Comparison of ENCODE assay signal across 18 cellular contexts in the genomic region with DNA sequence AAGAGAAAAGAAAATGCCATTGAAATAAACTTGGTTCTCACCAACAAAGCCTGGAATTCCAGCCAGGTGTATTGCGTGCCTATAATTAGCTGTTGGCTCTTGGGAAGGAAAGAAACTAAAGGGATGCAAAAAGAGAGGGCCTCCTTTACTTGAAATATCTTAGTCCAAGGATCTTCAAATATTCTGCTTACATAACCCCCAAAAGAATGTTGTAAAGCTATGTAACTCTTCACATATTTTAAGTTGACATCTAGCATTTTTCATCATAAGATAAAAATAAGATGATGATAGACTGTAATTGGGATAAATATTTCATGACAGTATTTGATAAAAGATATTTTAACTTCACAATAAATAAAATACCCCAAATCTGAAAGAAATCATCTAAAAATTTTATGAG.
"Had no signal": no experiment of that assay in that cellular context is flagged by ENCODE, and none has a peak within 500 bp of the region (broad histone marks: within the 10 kb centered on the region; RNA-seq: fewer than 3 reads in every experiment).

No MANE protein-coding gene starts in this region.

- H3K4me1 ChIP-seq: ascending aorta had no signal

- H3K4me3 ChIP-seq: ascending aorta, cardiac muscle cell, coronary artery, lung, ovary, thoracic aorta had no signal

- H3K9me3 ChIP-seq: ascending aorta, ovary, thoracic aorta had no signal

- H3K27ac ChIP-seq: ascending aorta, cardiac muscle cell, coronary artery, ovary, thoracic aorta had no signal

- ATAC-seq: activated CD8-positive, alpha-beta memory T cell treated with anti-CD3 and anti-CD28 coated beads, Interleukin-2, amount 10 ng/mL, durations not matched to agents 7 days and 5 days; left colon had no signal

- H3K27me3 ChIP-seq: ascending aorta, cardiac muscle cell, ovary had no signal

- DNase-seq: activated CD4-positive, alpha-beta T cell treated with anti-CD3 and anti-CD28 coated beads, Interleukin-2, amount 50 U/mL, for 48 hours; activated CD4-positive, CD25-positive, alpha-beta regulatory T cell treated with anti-CD3 and anti-CD28 coated beads, Interleukin-2, amount 50 U/mL, for 72 hours; activated CD8-positive, alpha-beta memory T cell treated with anti-CD3 and anti-CD28 coated beads, Interleukin-2, amount 10 ng/mL, durations not matched to agents 7 days and 5 days; activated effector memory CD4-positive, alpha-beta T cell treated with anti-CD3 and anti-CD28 coated beads, Interleukin-2, amount 50 U/mL, for 16 hours; activated T-cell treated with anti-CD3 and anti-CD28 coated beads, Interleukin-2, amount 50 U/mL, for 24 hours; effector CD8-positive, alpha-beta T cell; hypothalamus; immature natural killer cell; left colon; ovary; stimulated activated CD4-positive, alpha-beta T cell treated with anti-CD3 and anti-CD28 coated beads, Interleukin-15, amount 100 ng/mL, for 24 hours; stimulated activated CD4-positive, alpha-beta T cell treated with anti-CD3 and anti-CD28 coated beads, Interleukin-4, amount 100 ng/mL, for 24 hours; T-helper 9 cell had no signal

- H3K36me3 ChIP-seq: ascending aorta, cardiac muscle cell, ovary, thoracic aorta had no signal
